ENCODE assay signal across 12 cellular contexts in genomic region chr16:20430480-20430879, GRCh38. TPM values are rescaled to one million over a fixed set of nuclear protein-coding genes. Genes with fewer than 3 reads are reported as not detected.
"Had no signal": no experiment of that assay in that cellular context is flagged by ENCODE, and none has a peak within 500 bp of the region (broad histone marks: within the 10 kb centered on the region; RNA-seq: fewer than 3 reads in every experiment).

No MANE protein-coding gene starts in this region.

RNA-seq across cellular contexts. Expression of gene ACSM2A, which starts 20.8 kb away (rescaled TPM):
- total RNA-seq: OCI-LY7, PC-3, PC-9, Peyer's patch, Right ventricle myocardium inferior, Right ventricle myocardium superior, RPMI7951, SJCRH30, SJSA1, SK-MEL-5 had no signal
- polyA plus RNA-seq: SK-N-SH had no signal

RNA-seq across cellular contexts. Expression of gene ACSM5, which starts 21.1 kb away (rescaled TPM):
- total RNA-seq: OCI-LY7, PC-3, PC-9, RPMI7951, SJCRH30, SJSA1, SK-MEL-5 had no signal
- polyA plus RNA-seq: SK-N-SH had no signal

RNA-seq across cellular contexts. Expression of gene PDILT, which starts 25.9 kb away (rescaled TPM):
- total RNA-seq: OCI-LY7, PC-3, PC-9, Peyer's patch, Right ventricle myocardium inferior, Right ventricle myocardium superior, RPMI7951, SJCRH30, SJSA1, SK-MEL-5, T-cell had no signal
- polyA plus RNA-seq: SK-N-SH had no signal
